Comparison of ENCODE assay signal across 8 cellular contexts in the genomic region with DNA sequence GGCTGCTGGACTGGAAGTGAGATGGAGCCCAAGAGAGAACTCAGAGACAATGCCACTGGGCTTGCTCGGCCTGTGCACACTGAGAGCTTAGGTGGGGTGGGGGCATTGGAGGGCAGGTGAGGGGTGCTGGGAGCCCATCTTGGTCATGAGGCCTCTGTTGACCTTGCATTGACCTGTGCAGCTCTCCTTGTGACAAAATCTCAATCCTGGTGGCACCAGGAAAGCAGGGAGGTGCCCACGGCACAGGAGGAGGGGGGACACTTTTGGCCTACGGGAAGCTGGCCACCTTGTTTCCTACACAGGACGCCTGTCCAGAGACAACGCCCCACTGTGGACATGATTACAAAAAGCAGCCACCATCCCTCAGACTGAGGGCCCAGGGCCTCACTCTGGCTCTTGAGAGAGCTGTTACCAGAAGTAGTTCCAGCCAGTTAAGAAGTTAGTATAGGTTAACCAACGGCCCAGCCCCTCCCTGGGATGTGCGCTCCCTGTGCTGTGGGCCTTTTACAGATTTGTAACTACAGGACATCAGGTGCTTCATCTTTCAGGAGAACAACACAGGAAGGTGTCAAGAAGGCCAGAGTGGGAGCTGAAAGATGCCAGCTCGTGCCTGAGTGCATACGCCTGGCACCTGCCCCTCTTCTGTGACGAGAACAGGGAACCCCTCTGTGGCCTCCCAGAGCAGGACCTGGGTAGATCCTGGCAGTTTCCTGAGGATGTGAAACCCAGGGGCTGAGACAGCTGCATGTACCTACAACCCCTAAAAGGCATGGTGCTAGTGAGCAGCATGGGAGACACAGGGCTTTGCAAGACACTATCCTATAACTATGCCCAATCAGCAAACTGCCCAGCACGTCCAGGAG. TPM values are rescaled to one million over a fixed set of nuclear protein-coding genes. Genes with fewer than 3 reads are reported as not detected.
DNase-seq lines count a peak whose midpoint lies in the region; ATAC-seq, FAIRE-seq and TF ChIP-seq lines count a peak whose summit lies in the region.

No MANE protein-coding gene starts in this region.

- H3K4me1 ChIP-seq in GM12878 (ENCODE audit: control insufficient read depth, insufficient read depth, low read length) = peaks cover 28% of the 10 kb centered on the region

- 14% methylated on average over 11 of the region's 11 CpGs for WGBS in GM12878 (ENCODE audit: insufficient coverage, insufficient replicate concordance, low lambda C conversion rate, missing lambda C conversion rate)

- H3K79me2 ChIP-seq in GM12878 (ENCODE audit: control insufficient read depth, insufficient read depth, low read length) = no peaks in the 10 kb centered on the region

- peak overlapping the region; percentile 28 for H3K9ac ChIP-seq in GM12878 (ENCODE audit: control insufficient read depth, insufficient read depth, low read length)

- RAD21 ChIA-PET in GM12878 (lab: Charles Lee; ENCODE audit: unreplicated experiment) = interaction anchor here (0.9 to 3.0 kb wide), 4 partner anchors 9 to 170 kb away, joined by 3 to 17 read pairs (median 3); a partner anchor contains a TSS

- peak overlapping the region; percentile 9; the same call in 1 of the 2 replicates for H3K4me3 ChIP-seq in GM12878

- BruUV-seq in GM12878 (replicated peaks; lab: Mats Ljungman, UMichigan) = no TSS peak

- H3K9me3 ChIP-seq in GM12878 (replicated peaks; ENCODE audit: control insufficient read depth, insufficient read depth, low read length) = no peaks in the 10 kb centered on the region

- POLR2A ChIA-PET in GM12878 (lab: Charles Lee) = no interaction called here

- in situ Hi-C loops in GM12878 (cut with MboI) = loop anchor here (25.0 kb wide), 1 partner anchor 1824 kb away; a partner anchor contains a TSS

- H4K20me1 ChIP-seq in GM12878 (ENCODE audit: control insufficient read depth, insufficient read depth) = no peaks in the 10 kb centered on the region

- SMC1A ChIA-PET in GM12878 (lab: Charles Lee; ENCODE audit: uncharacterized antibody, unreplicated experiment) = interaction anchor here (0.9 to 2.4 kb wide), 6 partner anchors 7 to 173 kb away, joined by 3 to 13 read pairs (median 4); no protein-coding TSS in a partner anchor

- no peak for TF ChIP-seq EP300 in GM12878 (IDR thresholded peaks at IDR 0.05; ENCODE audit: borderline replicate concordance in 1 of 2, control insufficient read depth in 1 of 2, low read depth in 2 of 2, low read length in 2 of 2)

- H3K36me3 ChIP-seq in GM12878 (ENCODE audit: control insufficient read depth in 2 of 2, insufficient read depth in 2 of 2, low read length in 1 of 2) = no peaks in the 10 kb centered on the region

- H3K27ac ChIP-seq in GM12878 (ENCODE audit: control insufficient read depth, insufficient read depth) (peak overlapping the region; percentile 68), substantia nigra (ENCODE audit: low read depth, low read length, poor library complexity, severe bottlenecking) (no peak overlapping the region)

- ATAC-seq in GM18867 (IDR thresholded peaks at IDR 0.05; ENCODE audit: unreplicated experiment) (peak; percentile 46), GM21447 (IDR thresholded peaks at IDR 0.05; ENCODE audit: unreplicated experiment) (peak; percentile 64), HG03175 (IDR thresholded peaks at IDR 0.05; ENCODE audit: unreplicated experiment) (peak; percentile 58), GM12878 (peak; percentile 54)

- no peak overlapping the region for H2AFZ ChIP-seq in GM12878 (ENCODE audit: control insufficient read depth, low read depth, low read length)

- no peak; the same call in 1 of the 2 replicates for TF ChIP-seq RAD21 in GM12878 (IDR thresholded peaks at IDR 0.05; ENCODE audit: insufficient read depth, low read depth, low read length)

- H3K4me2 ChIP-seq in GM12878 (ENCODE audit: control insufficient read depth, insufficient read depth) = peak overlapping the region; percentile 92

- TF ChIP-seq POLR2A in GM12878 (IDR thresholded peaks at IDR 0.05; ENCODE audit: low read depth, low read length) = no peak

- peak; percentile 31 for DNase-seq in GM12878 (ENCODE audit: low read depth, low spot score)
- no peak for DNase-seq in UCSD-AML1 (lab: John Stamatoyannopoulos, UW; ENCODE audit: unreplicated experiment)
- DNase-seq in substantia nigra (lab: John Stamatoyannopoulos, UW) = no peak
- no peak for DNase-seq in cortex of kidney (lab: John Stamatoyannopoulos, UW)
- no peak for DNase-seq in NCI-H345 (lab: John Stamatoyannopoulos, UW)

- H3K27me3 ChIP-seq in GM12878 (replicated peaks in 1 of 2; ENCODE audit: control insufficient read depth in 2 of 2, insufficient read depth in 2 of 2, low read length in 1 of 2) = peaks cover 0 to 1% of the 10 kb centered on the region in 2 experiments; a peak in 2 of 4 replicates

- peak in 1 of 3 experiments; percentile 14; a peak in 1 of 6 replicates for TF ChIP-seq CTCF in GM12878 (IDR thresholded peaks at IDR 0.05 in 2 of 3, conservative IDR thresholded peaks at IDR 0.05 in 1 of 3; ENCODE audit: control insufficient read depth in 2 of 3, extremely low read depth in 1 of 3, insufficient read depth in 1 of 3, low read depth in 3 of 3, low read length in 3 of 3)

- CTCF ChIA-PET in GM12878 (lab: Yijun Ruan, JAX) = interaction anchor here (0.8 to 2.3 kb wide), 14 partner anchors 9 to 671 kb away, joined by 3 to 11 read pairs (median 4); no protein-coding TSS in a partner anchor

- intact Hi-C loops in GM12878 (cut with micrococcal nuclease; ENCODE audit: unreplicated experiment) = loop anchor here (1.0 to 5.0 kb wide), 3 partner anchors 147 to 672 kb away; no protein-coding TSS in a partner anchor

- FAIRE-seq in GM12878 (lab: Jason Lieb, UNC) = peak; percentile 87

TF ChIP-seq in GM12878, 131 proteins besides CTCF, POLR2A, EP300 and RAD21 (continues in another document):
- no peak for TF ChIP-seq BACH1 (IDR thresholded peaks at IDR 0.05; ENCODE audit: borderline replicate concordance)
- TF ChIP-seq YY1 (IDR thresholded peaks at IDR 0.05; ENCODE audit: low read depth, low read length) = 0 out of 2 replicates have a peak, but pooled peaks have one; percentile 13
- no peak for TF ChIP-seq MTA2 (IDR thresholded peaks at IDR 0.05; ENCODE audit: low read depth)
- TF ChIP-seq RB1 (IDR thresholded peaks at IDR 0.05; ENCODE audit: borderline replicate concordance) = no peak
- TF ChIP-seq RFX5 (IDR thresholded peaks at IDR 0.05; ENCODE audit: low read depth, low read length) = no peak
- no peak for TF ChIP-seq HCFC1 (IDR thresholded peaks at IDR 0.05; ENCODE audit: low read length)
- TF ChIP-seq SMC3 (IDR thresholded peaks at IDR 0.05; ENCODE audit: borderline replicate concordance, low read length) = no peak
- 0 out of 2 replicates have a peak, but pooled peaks have one; percentile 8 for TF ChIP-seq GATAD2B (conservative IDR thresholded peaks at IDR 0.05; ENCODE audit: low read depth)
- TF ChIP-seq SPI1 (IDR thresholded peaks at IDR 0.05; ENCODE audit: borderline replicate concordance, insufficient read depth, low read depth, low read length) = peak; percentile 90
- no peak for TF ChIP-seq POU2F2 (IDR thresholded peaks at IDR 0.05; ENCODE audit: borderline replicate concordance, low read depth, low read length)
- TF ChIP-seq LARP7 (IDR thresholded peaks at IDR 0.05) = no peak
- peak; percentile 12 for TF ChIP-seq MEF2B (IDR thresholded peaks at IDR 0.05; ENCODE audit: partially characterized antibody, poor library complexity, severe bottlenecking)
- TF ChIP-seq CBX3 (IDR thresholded peaks at IDR 0.05; ENCODE audit: borderline replicate concordance, low read depth) = no peak

RNA-seq across cellular contexts. Expression of a gene that starts 10.3 kb away (rescaled TPM):
- total RNA-seq in GM12878 (2013; cell fraction: nucleolus; rRNA removed) = 0.34 and 0.44 TPM in 2 replicates
- under 0.01 and 0.05 TPM in 2 replicates for total RNA-seq in GM12878 (2014; rRNA removed)
- total RNA-seq in GM12878 (2014; rRNA removed; fragmentation: Illumina TruSeq; extraction: Trizol) = 0.04 and 0.05 TPM in 2 replicates
- 0.05 and 0.08 TPM in 2 replicates for total RNA-seq in GM12878 (2021)
- polyA plus RNA-seq in GM12878 (2011; ENCODE audit: low read depth) = not detected
- 0.01 and 0.06 TPM in 2 replicates for polyA plus RNA-seq in GM12878 (2011; rRNA removed)
- 0.01 TPM in 1 of 2 replicates, not detected in the other for polyA plus RNA-seq in GM12878 (2011; cell fraction: cytosol; rRNA removed)
- polyA plus RNA-seq in GM12878 (2011; cell fraction: nucleus; rRNA removed) = 0.04 and 0.15 TPM in 2 replicates
- polyA plus RNA-seq in GM12878 (2012) = 0.01 TPM in 1 of 2 replicates, not detected in the other
- polyA plus RNA-seq in GM12878 (2014; fragmentation: Illumina TruSeq; extraction: Trizol) = 0.01 and 0.02 TPM in 2 replicates
- under 1 TPM in 1 of 2 experiments, not detected in 1; 0.02 TPM for polyA plus RNA-seq in GM12878 (2014; fragmentation: Nextera tagmentation; extraction: Ambion mirVana)
- 0.04 TPM in 1 of 2 replicates, not detected in the other for polyA plus RNA-seq in GM12878 (2014; rRNA removed)
- polyA plus RNA-seq in GM12878 (2016; fragmentation: Nextera tagmentation; extraction: Ambion mirVana) = under 1 TPM in 1 of 2 experiments, not detected in 1; 0.04 TPM
- under 0.01 TPM in 1 of 2 replicates, not detected in the other for polyA minus RNA-seq in GM12878 (2011; rRNA and poly(A)+ RNA removed)
- not detected in 2 replicates for polyA minus RNA-seq in GM12878 (2011; cell fraction: cytosol; rRNA and poly(A)+ RNA removed)
- under 0.01 and 0.10 TPM in 2 replicates for polyA minus RNA-seq in GM12878 (2011; cell fraction: nucleus; rRNA and poly(A)+ RNA removed)

RNA-seq across cellular contexts. Expression of a gene that starts 41.5 kb away (rescaled TPM):
- 55.6 and 66.7 TPM in 2 replicates for total RNA-seq in GM12878 (2013; cell fraction: nucleolus; rRNA removed)
- total RNA-seq in GM12878 (2014; rRNA removed) (10.4 and 10.7 TPM in 2 replicates), GM12878 (2014; rRNA removed; fragmentation: Illumina TruSeq; extraction: Trizol) (14.1 and 17.2 TPM in 2 replicates), GM12878 (2021) (21.5 and 26.8 TPM in 2 replicates)
- polyA plus RNA-seq in GM12878 (2011; ENCODE audit: low read depth) = 13.3 TPM
- polyA plus RNA-seq in GM12878 (2011; rRNA removed) (24.2 and 30.8 TPM in 2 replicates), GM12878 (2014; fragmentation: Illumina TruSeq; extraction: Trizol) (22.3 and 23.7 TPM in 2 replicates), GM12878 (2014; fragmentation: Nextera tagmentation; extraction: Ambion mirVana) (10 to 100 TPM; 26.4 to 35.5 TPM), GM12878 (2014; rRNA removed) (15.2 and 16.2 TPM in 2 replicates), GM12878 (2016; fragmentation: Nextera tagmentation; extraction: Ambion mirVana) (10 to 100 TPM; 21.1 to 22.9 TPM)
- polyA plus RNA-seq in GM12878 (2011; cell fraction: cytosol; rRNA removed) = 11.3 and 14.0 TPM in 2 replicates
- 12.8 and 14.2 TPM in 2 replicates for polyA plus RNA-seq in GM12878 (2011; cell fraction: nucleus; rRNA removed)
- 12.1 and 16.2 TPM in 2 replicates for polyA plus RNA-seq in GM12878 (2012)
- 17.6 and 19.6 TPM in 2 replicates for polyA minus RNA-seq in GM12878 (2011; rRNA and poly(A)+ RNA removed)
- 5.5 and 8.1 TPM in 2 replicates for polyA minus RNA-seq in GM12878 (2011; cell fraction: cytosol; rRNA and poly(A)+ RNA removed)
- 10.5 and 16.8 TPM in 2 replicates for polyA minus RNA-seq in GM12878 (2011; cell fraction: nucleus; rRNA and poly(A)+ RNA removed)
